Comparison of ENCODE assay signal across 12 cellular contexts in the genomic region with DNA sequence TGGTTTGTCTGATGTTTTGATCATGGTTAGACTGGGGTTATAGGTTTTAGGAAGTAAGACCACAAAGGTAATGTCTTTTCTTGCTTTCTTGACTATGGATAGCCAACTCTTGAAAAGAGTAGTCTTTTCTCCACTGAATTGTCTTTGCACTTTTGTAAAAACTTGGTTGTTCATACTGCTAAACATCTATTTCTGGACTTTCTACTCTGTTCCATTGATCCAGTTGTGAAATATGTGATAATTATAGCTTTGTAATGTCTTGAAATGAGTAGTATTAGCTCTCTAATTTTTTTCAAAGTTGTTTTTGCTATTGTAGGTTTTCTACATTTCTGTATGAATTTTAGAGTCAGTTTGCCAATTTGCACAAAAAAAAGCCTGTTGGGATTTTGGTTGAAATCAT. TPM values are rescaled to one million over a fixed set of nuclear protein-coding genes. Genes with fewer than 3 reads are reported as not detected.
"Had no signal": no experiment of that assay in that cellular context is flagged by ENCODE, and none has a peak within 500 bp of the region (broad histone marks: within the 10 kb centered on the region; RNA-seq: fewer than 3 reads in every experiment).

No MANE protein-coding gene starts in this region.

- FAIRE-seq: H1, H54 had no signal

- H3K27ac Mint-ChIP-seq: GM23338, H9, HFFc6 had no signal

- H3K27ac ChIP-seq: GM23248 had no signal

- H3K9ac ChIP-seq: GM23248 had no signal

- H3K4me2 ChIP-seq: GM23338 had no signal

- DNase-seq: GM23248, GOT3, H7, H9, HCEC 1CT, HFFc6 had no signal

- H2AFZ ChIP-seq: GM23248, GM23338 had no signal

- H3K36me3 ChIP-seq: HAP-1 had no signal

- H3K4me3 ChIP-seq: GM23248, GM23338, HAP-1 had no signal

- H3K4me3 Mint-ChIP-seq: GM23338, H9, HFFc6 had no signal

- ATAC-seq: GM23338, HCT116 had no signal

- H3K4me1 Mint-ChIP-seq: GM23338, H9 had no signal

RNA-seq across cellular contexts. Expression of a gene that starts 13.1 kb away (rescaled TPM):
- total RNA-seq: GM23248, GM23338, H1, H7, H9, HFFc6 had no signal
- polyA plus RNA-seq: GM23248, GM23338, H1 had no signal

RNA-seq across cellular contexts. Expression of a gene that starts 22.4 kb away (rescaled TPM):
- total RNA-seq: GM23248, GM23338, H1, H4, H7, H9, HFFc6 had no signal
- polyA plus RNA-seq: GM23248, GM23338, H1 had no signal

RNA-seq across cellular contexts. Expression of a gene that starts 23.1 kb away (rescaled TPM):
- total RNA-seq: GM23248, GM23338, H1, H4, H7, H9, HFFc6 had no signal
- polyA plus RNA-seq: GM23248, GM23338, H1 had no signal

RNA-seq across cellular contexts. Expression of a gene that starts 34.1 kb away (rescaled TPM):
- total RNA-seq: GM23248, GM23338, H1, H7, H9, HFFc6 had no signal
- polyA plus RNA-seq: GM23248, GM23338, H1 had no signal

RNA-seq across cellular contexts. Expression of a gene that starts 41.2 kb away (rescaled TPM):
- total RNA-seq: GM23248, H1, H4, H7, H9, HFFc6 had no signal
- polyA plus RNA-seq: GM23248, GM23338, H1 had no signal
